In the genomic region with DNA sequence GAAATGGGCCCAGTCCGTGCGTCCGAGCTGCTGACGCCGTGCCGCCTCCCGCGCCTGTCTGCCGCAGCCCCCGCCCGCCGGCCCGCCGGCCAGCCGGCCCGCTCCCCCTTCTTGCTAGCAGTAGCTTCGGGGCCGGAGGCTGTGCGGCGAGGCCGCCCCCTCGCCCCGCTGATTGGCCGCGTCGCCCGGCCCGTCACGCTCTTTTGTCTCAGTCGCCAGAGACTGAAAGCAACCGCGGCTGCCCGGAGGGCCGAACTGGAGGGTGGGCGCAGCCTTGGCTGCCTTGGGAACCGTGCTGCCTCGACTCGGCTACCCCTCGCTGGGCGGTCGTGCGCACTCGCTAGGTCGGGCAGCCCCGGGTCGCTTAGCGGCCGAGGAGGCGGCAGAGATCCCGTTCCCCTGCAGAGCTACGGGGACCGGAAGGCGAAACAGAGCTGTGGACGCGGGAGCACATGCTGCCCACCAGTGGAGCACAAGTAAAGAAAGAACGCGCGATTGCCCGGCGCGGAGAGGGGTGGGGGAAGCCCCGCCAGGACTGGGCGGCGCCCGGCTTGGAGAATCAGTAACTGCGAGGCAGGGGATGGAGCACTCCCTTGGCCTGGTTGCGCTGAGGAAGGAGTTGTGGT, we compare ENCODE assay signal across 1 cellular context.
TF ChIP-seq lines count a peak whose summit lies in the region.

A gene (plus strand): TSS at position 198 of the 626 bp plus-strand sequence. CDS start 1,589 bp downstream, outside the sequence.

TF ChIP-seq in GM23338, 12 proteins besides CTCF, POLR2A, EP300 and RAD21 (continued from another document):
- TF ChIP-seq ZNF114 (CRISPR knock-in tag; IDR thresholded peaks at IDR 0.05) (no peak), NANOG (IDR thresholded peaks at IDR 0.05; ENCODE audit: borderline replicate concordance) (no peak), STAT1 (IDR thresholded peaks at IDR 0.05; ENCODE audit: unreplicated experiment) (no peak), EZH2 (IDR thresholded peaks at IDR 0.05; ENCODE audit: low read depth, unreplicated experiment) (no peak), JUNB (IDR thresholded peaks at IDR 0.05; ENCODE audit: unreplicated experiment) (no peak)
